Comparison of ENCODE assay signal across 8 cellular contexts in genomic region chr14:36373982-36374673, GRCh38. TPM values are rescaled to one million over a fixed set of nuclear protein-coding genes. Genes with fewer than 3 reads are reported as not detected.
A peak's percentile ranks its signal among the peaks of the same experiment; 100 is the strongest.
DNase-seq lines count a peak whose midpoint lies in the region; ATAC-seq lines count a peak whose summit lies in the region.

No MANE protein-coding gene starts in this region.

- H3K4me1 Mint-ChIP-seq in CD4-positive, alpha-beta memory T cell: peaks cover 0 to 3% (median under 1%) of the 10 kb centered on the region in 4 donors
- no peaks in the 10 kb centered on the region for H3K4me1 Mint-ChIP-seq in activated CD4-positive, alpha-beta T cell treated with anti-CD3 and anti-CD28 coated beads, Interleukin-2, amount 10 ng/mL, durations not matched to agents 24 days and 14 days

- peak; percentile 93 for ATAC-seq in GM19351 (IDR thresholded peaks at IDR 0.05; ENCODE audit: unreplicated experiment)
- ATAC-seq in HG03439 (IDR thresholded peaks at IDR 0.05; ENCODE audit: unreplicated experiment): peak; percentile 95

- H3K36me3 ChIP-seq in CD4-positive, alpha-beta memory T cell (ENCODE audit: insufficient read depth, low read length): no peaks in the 10 kb centered on the region

- POLR2A ChIA-PET in CD4-positive, alpha-beta memory T cell (lab: Charles Lee; ENCODE audit: partially characterized antibody): no interaction called here

- no peak overlapping the region for H3K27ac Mint-ChIP-seq in CD4-positive, alpha-beta memory T cell
- no peak overlapping the region for H3K27ac Mint-ChIP-seq in activated CD4-positive, alpha-beta T cell treated with anti-CD3 and anti-CD28 coated beads, Interleukin-2, amount 10 ng/mL, durations not matched to agents 24 days and 14 days

- no peak overlapping the region for H3K27ac ChIP-seq in CD4-positive, alpha-beta memory T cell (ENCODE audit: low read depth, low read length)

- intact Hi-C loops in CD4-positive, alpha-beta memory T cell (cut with micrococcal nuclease): loop anchor here (1.0 kb wide), 1 partner anchor 491 kb away; no protein-coding TSS in a partner anchor
- intact Hi-C loops in activated CD4-positive, alpha-beta T cell treated with anti-CD3 and anti-CD28 coated beads, Interleukin-2, amount 10 ng/mL, durations not matched to agents 24 days and 14 days (cut with micrococcal nuclease): loop anchor here (1.0 to 10.0 kb wide), 4 partner anchors 139 to 491 kb away; no protein-coding TSS in a partner anchor

- CTCF ChIA-PET in CD4-positive, alpha-beta memory T cell (lab: Charles Lee; ENCODE audit: partially characterized antibody): interaction anchor here (0.8 to 3.3 kb wide), 18 partner anchors 8 to 496 kb away, joined by 3 to 18 read pairs (median 4); partner anchors contain the start of gene MBIP

- H3K4me3 ChIP-seq in CD4-positive, alpha-beta memory T cell (ENCODE audit: low read length in 2 of 2): no peak overlapping the region

- peak; percentile 44 to 66 (median 56) for DNase-seq in CD4-positive, alpha-beta memory T cell
- peak; percentile 88 for DNase-seq in NCI-H510A (lab: John Stamatoyannopoulos, UW)
- DNase-seq in activated CD4-positive, alpha-beta T cell treated with anti-CD3 and anti-CD28 coated beads, Interleukin-2, amount 10 ng/mL, durations not matched to agents 24 days and 14 days: peak; percentile 90
- peak; percentile 67 to 79 for DNase-seq in dermis microvascular lymphatic vessel endothelial cell (ENCODE audit: low read depth in 2 of 2)
- peak; percentile 92 for DNase-seq in medulla oblongata (ENCODE audit: extremely low spot score)
- peak; percentile 43 to 45 for DNase-seq in stimulated activated CD8-positive, alpha-beta memory T cell treated with anti-CD3 and anti-CD28 coated beads, Interleukin-15, amount 100 ng/mL, for 48 hours (ENCODE audit: low read depth in 2 of 2)

- no peak overlapping the region for H3K4me3 Mint-ChIP-seq in CD4-positive, alpha-beta memory T cell
- H3K4me3 Mint-ChIP-seq in activated CD4-positive, alpha-beta T cell treated with anti-CD3 and anti-CD28 coated beads, Interleukin-2, amount 10 ng/mL, durations not matched to agents 24 days and 14 days: no peak overlapping the region

- peaks cover 0 to 2% of the 10 kb centered on the region in 2 donors for H3K27me3 Mint-ChIP-seq in CD4-positive, alpha-beta memory T cell
- H3K27me3 Mint-ChIP-seq in activated CD4-positive, alpha-beta T cell treated with anti-CD3 and anti-CD28 coated beads, Interleukin-2, amount 10 ng/mL, durations not matched to agents 24 days and 14 days: peaks cover 5% of the 10 kb centered on the region

- H3K9me3 ChIP-seq in CD4-positive, alpha-beta memory T cell (ENCODE audit: control insufficient read depth in 1 of 2, low read length in 2 of 2): no peaks in the 10 kb centered on the region

- no peaks in the 10 kb centered on the region for H3K36me3 Mint-ChIP-seq in CD4-positive, alpha-beta memory T cell
- H3K36me3 Mint-ChIP-seq in activated CD4-positive, alpha-beta T cell treated with anti-CD3 and anti-CD28 coated beads, Interleukin-2, amount 10 ng/mL, durations not matched to agents 24 days and 14 days (ENCODE audit: low read depth): no peaks in the 10 kb centered on the region

- no peaks in the 10 kb centered on the region for H3K4me1 ChIP-seq in CD4-positive, alpha-beta memory T cell (ENCODE audit: insufficient read depth, low read length)

- H3K9me3 Mint-ChIP-seq in CD4-positive, alpha-beta memory T cell: no peaks in the 10 kb centered on the region
- no peaks in the 10 kb centered on the region for H3K9me3 Mint-ChIP-seq in activated CD4-positive, alpha-beta T cell treated with anti-CD3 and anti-CD28 coated beads, Interleukin-2, amount 10 ng/mL, durations not matched to agents 24 days and 14 days

- no peaks in the 10 kb centered on the region for H3K27me3 ChIP-seq in CD4-positive, alpha-beta memory T cell (ENCODE audit: insufficient read depth, low read length)

RNA-seq across cellular contexts. Expression of gene MBIP, which starts 53.7 kb away (rescaled TPM):
- 10 to 100 TPM; 16.7 to 25.6 TPM for total RNA-seq in CD4-positive, alpha-beta memory T cell
- 10 to 100 TPM; 19.7 to 19.8 TPM for polyA plus RNA-seq in CD4-positive, alpha-beta memory T cell
- 30.3 and 31.3 TPM in 2 replicates for total RNA-seq in activated CD4-positive, alpha-beta T cell treated with anti-CD3 and anti-CD28 coated beads, Interleukin-2, amount 10 ng/mL, durations not matched to agents 24 days and 14 days
- total RNA-seq in dermis microvascular lymphatic vessel endothelial cell: 5.4 and 5.6 TPM in 2 replicates
